ENCODE assay signal across 9 cellular contexts in the genomic region with DNA sequence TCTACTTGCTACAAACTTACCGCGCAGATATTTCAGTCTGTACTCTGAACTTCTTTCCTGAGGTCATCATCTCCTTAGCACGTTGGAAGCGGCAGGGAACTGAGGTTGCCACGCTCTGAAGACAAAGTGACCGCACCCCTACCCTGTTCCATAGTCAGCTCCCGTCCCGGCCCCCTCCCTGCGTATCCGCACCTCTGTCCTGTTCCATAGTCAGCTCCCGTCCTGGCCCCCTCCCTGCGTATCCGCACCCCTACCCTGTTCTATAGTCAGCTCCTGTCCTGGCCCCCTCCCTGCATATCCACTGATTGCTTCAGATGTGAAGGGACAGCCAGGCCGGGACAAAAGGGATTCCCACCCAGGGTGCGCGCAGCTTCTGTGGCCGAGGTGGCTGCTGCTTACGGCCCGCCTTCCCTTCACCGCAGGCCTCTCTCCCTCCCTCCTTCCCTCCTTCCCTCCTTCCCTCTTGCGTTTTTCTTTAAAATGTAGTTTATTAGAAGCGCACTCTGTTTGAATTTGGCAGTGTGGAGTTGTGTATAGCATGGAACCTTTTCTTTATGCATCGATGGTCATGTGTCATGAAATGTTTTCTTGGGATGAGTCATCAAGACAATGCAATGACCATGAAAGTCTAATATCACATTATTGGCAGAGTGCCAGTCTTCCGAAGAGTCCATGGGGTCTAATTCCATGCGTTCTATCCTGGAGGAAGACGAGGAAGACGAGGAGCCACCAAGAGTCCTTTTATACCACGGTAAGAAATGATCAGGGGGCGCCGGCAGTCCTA. TPM values are rescaled to one million over a fixed set of nuclear protein-coding genes. Genes with fewer than 3 reads are reported as not detected.
DNase-seq lines count a peak whose midpoint lies in the region; ATAC-seq, FAIRE-seq and TF ChIP-seq lines count a peak whose summit lies in the region.
"Had no signal": no experiment of that assay in that cellular context is flagged by ENCODE, and none has a peak within 500 bp of the region (broad histone marks: within the 10 kb centered on the region; RNA-seq: fewer than 3 reads in every experiment).

No MANE protein-coding gene starts in this region.

- no peak for FAIRE-seq in HTR-8/SVneo (lab: Jason Lieb, UNC)

- no peak for ATAC-seq in HG03280 (IDR thresholded peaks at IDR 0.05; ENCODE audit: unreplicated experiment)

- DNase-seq in A172 (ENCODE audit: low spot score), result peak; percentile 65
- peak; percentile 29 for DNase-seq in HS-27A (ENCODE audit: low read depth)
- DNase-seq in mammary epithelial cell, result no peak
- DNase-seq in NCI-H510A treated with DMSO at 0.1 percent for 48 hours (lab: John Stamatoyannopoulos, UW), result no peak
- no peak for DNase-seq in NK-92 treated with Interleukin-12 subunit alpha and Interleukin-12 subunit beta, amount 100 ng/mL, for 24 hours (lab: John Stamatoyannopoulos, UW)
- DNase-seq in HTR-8/SVneo (ENCODE audit: insufficient read length, low spot score), result no peak
- DNase-seq: RPMI8226 had no signal

- H3K27me3 ChIP-seq in mammary epithelial cell (ENCODE audit: insufficient read depth, low read length) (no peaks in the 10 kb centered on the region), layer of hippocampus (ENCODE audit: control insufficient read depth, insufficient read depth, low read length) (no peaks in the 10 kb centered on the region)

- in situ Hi-C loops in mammary epithelial cell (cut with MboI; ENCODE audit: low sequenced_read_pairs in 2 of 2), result no loop called here

- H3K79me2 ChIP-seq in mammary epithelial cell (ENCODE audit: insufficient read depth, low read length), result no peaks in the 10 kb centered on the region

- intact Hi-C loops in mammary epithelial cell (cut with micrococcal nuclease), result loop anchor here (5.0 kb wide), 1 partner anchor 84 kb away; a partner anchor contains a TSS

- no peak overlapping the region for H2AFZ ChIP-seq in mammary epithelial cell (ENCODE audit: low read depth, low read length)

- TF ChIP-seq CTCF in mammary epithelial cell (conservative IDR thresholded peaks at IDR 0.05 in 1 of 2, IDR thresholded peaks at IDR 0.05 in 1 of 2; ENCODE audit: extremely low read depth in 1 of 2, insufficient read depth in 1 of 2, low read depth in 1 of 2, low read length in 2 of 2), result no peak

- dilution Hi-C loops in mammary epithelial cell (cut with HindIII; ENCODE audit: low sequenced_read_pairs), result no loop called here

- BruUV-seq in mammary epithelial cell (replicated peaks; lab: Mats Ljungman, UMichigan), result no TSS peak

- H3K9ac ChIP-seq in mammary epithelial cell (ENCODE audit: insufficient read depth, low read length), result no peak overlapping the region

- CTCF ChIA-PET in mammary epithelial cell (lab: Charles Lee; ENCODE audit: low non-redundant PET), result no interaction called here

- H3K27ac ChIP-seq in mammary epithelial cell (ENCODE audit: insufficient read depth, low read depth, low read length), result no peak overlapping the region
- H3K27ac ChIP-seq in layer of hippocampus (ENCODE audit: low read depth, low read length), result peak overlapping the region; percentile 89

- no peaks in the 10 kb centered on the region for H3K9me3 ChIP-seq in mammary epithelial cell (replicated peaks; ENCODE audit: insufficient read depth, low read length)

- no peak overlapping the region for H3K4me3 ChIP-seq in mammary epithelial cell (replicated peaks in 1 of 3; ENCODE audit: insufficient read depth in 1 of 3, low read depth in 2 of 3, low read length in 3 of 3)

- H4K20me1 ChIP-seq in mammary epithelial cell (ENCODE audit: insufficient read depth, low read length), result no peaks in the 10 kb centered on the region

- whole genome bisulfite sequencing in mammary epithelial cell (ENCODE audit: low coverage, missing lambda C conversion rate), result 65% methylated on average over 26 of the region's 30 CpGs

- H3K4me2 ChIP-seq in mammary epithelial cell (ENCODE audit: insufficient read depth, low read depth, low read length), result peak overlapping the region; percentile 72

- H3K4me1 ChIP-seq in mammary epithelial cell (ENCODE audit: insufficient read depth, low read length), result peaks cover 19% of the 10 kb centered on the region

- H3K36me3 ChIP-seq in mammary epithelial cell (ENCODE audit: insufficient read depth, low read length), result peaks cover 11% of the 10 kb centered on the region

RNA-seq across cellular contexts. Expression of a gene that starts 21.9 kb away (rescaled TPM):
- 169 and 186 TPM in 2 replicates for total RNA-seq in A172 (2014; rRNA removed; shearing (Covaris generic))
- total RNA-seq in mammary epithelial cell, result 10 to 100 TPM; 34.3 to 73.6 TPM
- 61.1 TPM for polyA plus RNA-seq in mammary epithelial cell
- polyA minus RNA-seq in mammary epithelial cell, result 11.9 TPM

RNA-seq across cellular contexts. Expression of a gene that starts 39.5 kb away (rescaled TPM):
- 101 and 117 TPM in 2 replicates for total RNA-seq in A172 (2014; rRNA removed; shearing (Covaris generic))
- total RNA-seq in mammary epithelial cell, result 10 to 100 TPM in 1 of 2 donors, 1 to 10 TPM in 1; 4.2 to 19.5 TPM
- 8.0 TPM for polyA plus RNA-seq in mammary epithelial cell
- not detected for polyA minus RNA-seq in mammary epithelial cell

RNA-seq across cellular contexts. Expression of a gene that starts 45.6 kb away (rescaled TPM):
- 84.8 and 110 TPM in 2 replicates for total RNA-seq in A172 (2014; rRNA removed; shearing (Covaris generic))
- 100 to 1,000 TPM in 1 of 2 donors, 10 to 100 TPM in 1; 32.8 to 163 TPM for total RNA-seq in mammary epithelial cell
- polyA plus RNA-seq in mammary epithelial cell, result 56.3 TPM
- 238 TPM for polyA minus RNA-seq in mammary epithelial cell

Comparison
In these comparisons a context has a peak if more than half of its experiments do, and no peak if none do; other contexts are left out.
1. DNase-seq: peak in A172 (single experiment) and HS-27A (single experiment); none in mammary epithelial cell (single experiment), NCI-H510A treated with DMSO at 0.1 percent for 48 hours (single experiment), NK-92 treated with Interleukin-12 subunit alpha and Interleukin-12 subunit beta, amount 100 ng/mL, for 24 hours (single experiment) and HTR-8/SVneo (single experiment).